In the genomic region with DNA sequence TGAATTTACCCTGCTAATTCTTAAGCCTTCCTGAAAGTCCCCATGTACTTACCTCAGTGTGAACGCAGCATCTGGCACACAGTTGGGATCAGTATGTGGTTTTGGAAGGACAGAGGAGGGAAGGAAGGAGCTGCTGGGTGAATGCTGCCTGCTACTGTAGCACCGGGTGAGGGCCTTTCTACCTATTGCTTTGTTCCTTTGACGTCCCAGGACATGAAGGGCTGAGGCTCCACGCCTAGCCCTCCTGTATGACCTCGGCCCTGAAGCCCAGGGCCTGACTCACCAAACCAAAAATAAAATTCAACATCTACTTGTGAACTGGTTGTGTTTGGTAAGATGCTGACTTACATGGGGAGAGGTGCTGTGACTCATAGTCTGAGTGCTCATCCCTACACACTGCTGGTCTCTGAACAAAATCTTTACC, we compare ENCODE assay signal across 8 cellular contexts. TPM values are rescaled to one million over a fixed set of nuclear protein-coding genes. Genes with fewer than 3 reads are reported as not detected.
DNase-seq lines count a peak whose midpoint lies in the region; ATAC-seq and TF ChIP-seq lines count a peak whose summit lies in the region.

No MANE protein-coding gene starts in this region.

- TF ChIP-seq CTCF in tibial artery (IDR thresholded peaks at IDR 0.05): no peak

- DNase-seq in A172 (ENCODE audit: low spot score) (peak; percentile 74), T1000 (lab: John Stamatoyannopoulos, UW) (peak; percentile 32), Right ventricle myocardium superior (peak; percentile 44), tibial artery (no peak), OCI-M1 (lab: John Stamatoyannopoulos, UW) (no peak), left lobe of liver (ENCODE audit: low spot score) (no peak)

- peak; percentile 59 for ATAC-seq in GM21529 (IDR thresholded peaks at IDR 0.05; ENCODE audit: unreplicated experiment)
- ATAC-seq in Right ventricle myocardium superior (ENCODE audit: poor library complexity): peak; percentile 65
- no peak for ATAC-seq in GM18517 (IDR thresholded peaks at IDR 0.05; ENCODE audit: unreplicated experiment)
- ATAC-seq in left lobe of liver: no peak

- H3K27me3 ChIP-seq in tibial artery: no peaks in the 10 kb centered on the region

- H3K9me3 ChIP-seq in tibial artery: no peaks in the 10 kb centered on the region

- intact Hi-C loops in Right ventricle myocardium superior (cut with DNase I) (no loop called here), tibial artery (cut with DNase I; ENCODE audit: low total_unique reads) (no loop called here)

- H3K27ac ChIP-seq in tibial artery: peak overlapping the region; percentile 67 to 72

- H3K36me3 ChIP-seq in tibial artery: peaks cover 0 to 9% (median 0%) of the 10 kb centered on the region in 3 donors

- no peak overlapping the region for H3K4me3 ChIP-seq in tibial artery

- peaks cover 0 to 93% (median 45%) of the 10 kb centered on the region in 4 donors for H3K4me1 ChIP-seq in tibial artery

RNA-seq across cellular contexts. Expression of gene ARID1B, which starts 51.1 kb away (rescaled TPM):
- total RNA-seq in A172 (2014; rRNA removed; shearing (Covaris generic)): 13.8 and 14.4 TPM in 2 replicates
- 49.2 TPM for total RNA-seq in Right ventricle myocardium superior
- 26.4 TPM for total RNA-seq in left lobe of liver

Comparison
In these comparisons a context has a peak if more than half of its experiments do, and no peak if none do; other contexts are left out.
1. DNase-seq: peak in A172 (single experiment), T1000 (single experiment) and Right ventricle myocardium superior (single experiment); none in tibial artery (0 of 2), OCI-M1 (single experiment) and left lobe of liver (single experiment).
2. ATAC-seq: peak in GM21529 (single experiment) and Right ventricle myocardium superior (single experiment); none in GM18517 (single experiment) and left lobe of liver (single experiment).